8 cellular contexts compared by ENCODE assay signal in the genomic region with DNA sequence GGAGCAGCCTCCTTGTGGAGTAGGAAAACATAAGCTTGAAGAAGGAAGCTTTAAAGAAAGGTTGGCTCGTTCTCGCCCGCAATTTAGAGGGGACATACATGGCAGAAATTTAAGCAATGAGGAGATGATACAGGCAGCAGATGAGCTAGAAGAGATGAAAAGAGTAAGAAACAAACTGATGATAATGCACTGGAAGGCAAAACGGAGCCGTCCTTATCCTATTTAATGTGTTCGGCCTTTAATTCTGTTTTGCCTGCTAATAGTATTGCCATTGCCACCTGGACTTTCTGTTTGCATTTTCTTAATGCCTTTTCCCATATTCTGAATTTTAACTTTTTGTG. TPM values are rescaled to one million over a fixed set of nuclear protein-coding genes. Genes with fewer than 3 reads are reported as not detected.
DNase-seq lines count a peak whose midpoint lies in the region; ATAC-seq and TF ChIP-seq lines count a peak whose summit lies in the region.

No MANE protein-coding gene starts in this region.

- H3K4me1 Mint-ChIP-seq in mesothelial cell of epicardium = peaks cover 10% of the 10 kb centered on the region

- peaks cover 0 to 41% of the 10 kb centered on the region in 2 donors for H3K27me3 ChIP-seq in breast epithelium

- DNase-seq in HEK293T (ENCODE audit: extremely low spot score) (no peak), breast epithelium (ENCODE audit: low spot score in 2 of 2) (no peak), mesothelial cell of epicardium (ENCODE audit: low spot score in 2 of 2, unreplicated experiment in 2 of 2) (no peak), SKM-1 (lab: John Stamatoyannopoulos, UW; ENCODE audit: unreplicated experiment) (no peak), NCI-H446 (lab: John Stamatoyannopoulos, UW) (no peak)
- no peak for DNase-seq in activated effector memory CD4-positive, alpha-beta T cell treated with anti-CD3 and anti-CD28 coated beads, Interleukin-2, amount 50 U/mL, for 16 hours

- no peaks in the 10 kb centered on the region for H3K4me1 ChIP-seq in breast epithelium

- H3K36me3 Mint-ChIP-seq in mesothelial cell of epicardium = peaks cover 3% of the 10 kb centered on the region

- no peak for TF ChIP-seq POLR2A in breast epithelium (IDR thresholded peaks at IDR 0.05)

- intact Hi-C loops in breast epithelium (cut with DNase I; ENCODE audit: low total_unique reads) = no loop called here

- CTCF ChIA-PET in HEK293T (lab: Yijun Ruan, JAX) = interaction anchor here (0.5 to 2.6 kb wide), 21 partner anchors 8 to 1271 kb away, joined by 3 to 19 read pairs (median 4); no protein-coding TSS in a partner anchor

- H3K27ac Mint-ChIP-seq in mesothelial cell of epicardium = peak overlapping the region; percentile 79

- H3K9me3 ChIP-seq in breast epithelium = no peaks in the 10 kb centered on the region

- H3K36me3 ChIP-seq in breast epithelium = no peaks in the 10 kb centered on the region

- H3K27ac ChIP-seq in 22Rv1 = peak overlapping the region; percentile 79
- H3K27ac ChIP-seq in breast epithelium = peak overlapping the region; percentile 91 to 96

- peak overlapping the region; percentile 79 for H3K4me3 Mint-ChIP-seq in mesothelial cell of epicardium

- no peak for ATAC-seq in HG03442 (IDR thresholded peaks at IDR 0.05; ENCODE audit: unreplicated experiment)

- H3K4me3 ChIP-seq in breast epithelium = peak overlapping the region; percentile 55 to 74 (median 59)

- no peaks in the 10 kb centered on the region for H3K27me3 Mint-ChIP-seq in mesothelial cell of epicardium (ENCODE audit: low read depth)

- 0 out of 2 replicates have a peak, but pooled peaks have one; percentile 22 for TF ChIP-seq CTCF in 22Rv1 (IDR thresholded peaks at IDR 0.05)
- no peak for TF ChIP-seq CTCF in breast epithelium (IDR thresholded peaks at IDR 0.05)
- no peak for TF ChIP-seq CTCF in mesothelial cell of epicardium (IDR thresholded peaks at IDR 0.05; ENCODE audit: unreplicated experiment)

- H3K9me3 Mint-ChIP-seq in mesothelial cell of epicardium = peaks cover 12% of the 10 kb centered on the region

- POLR2A ChIA-PET in HEK293T (lab: Yijun Ruan, JAX) = interaction anchor here (0.5 to 3.7 kb wide), 26 partner anchors 9 to 568 kb away, joined by 3 to 39 read pairs (median 4); a partner anchor contains a TSS

TF ChIP-seq in HEK293T, 16 proteins besides CTCF, POLR2A, EP300 and RAD21:
- TF ChIP-seq SP1 (IDR thresholded peaks at IDR 0.05) = no peak
- TF ChIP-seq CTBP1 (IDR thresholded peaks at IDR 0.05; ENCODE audit: borderline replicate concordance) = peak; percentile 19; the same call in 1 of the 2 replicates
TF ChIP-seq in HEK293T: peak in this region for 1.

RNA-seq across cellular contexts. Expression of a gene that starts 1.4 kb away (rescaled TPM):
- total RNA-seq in breast epithelium (100 to 1,000 TPM in 1 of 3 donors, 10 to 100 TPM in 2; 60.8 to 115 (median 76.4) TPM), mesothelial cell of epicardium (17.1 to 18.8 TPM (median 18.7 TPM) in 3 replicates)

RNA-seq across cellular contexts. Expression of a gene that starts 22.4 kb away (rescaled TPM):
- 10 to 100 TPM; 21.3 to 52.4 (median 41.6) TPM for total RNA-seq in breast epithelium
- 11.9 to 13.0 TPM (median 11.9 TPM) in 3 replicates for total RNA-seq in mesothelial cell of epicardium

RNA-seq across cellular contexts. Expression of a gene that starts 44.8 kb away (rescaled TPM):
- total RNA-seq in breast epithelium (100 to 1,000 TPM in 2 of 3 donors, 10 to 100 TPM in 1; 99.9 to 216 (median 113) TPM), mesothelial cell of epicardium (59.8 to 64.6 TPM (median 63.1 TPM) in 3 replicates)

RNA-seq across cellular contexts. Expression of a gene that starts 56.4 kb away (rescaled TPM):
- 100 to 1,000 TPM; 179 to 400 (median 296) TPM for total RNA-seq in breast epithelium
- total RNA-seq in mesothelial cell of epicardium = 372 to 379 TPM (median 373 TPM) in 3 replicates
